Comparison of ENCODE assay signal across 17 cellular contexts in the genomic region with DNA sequence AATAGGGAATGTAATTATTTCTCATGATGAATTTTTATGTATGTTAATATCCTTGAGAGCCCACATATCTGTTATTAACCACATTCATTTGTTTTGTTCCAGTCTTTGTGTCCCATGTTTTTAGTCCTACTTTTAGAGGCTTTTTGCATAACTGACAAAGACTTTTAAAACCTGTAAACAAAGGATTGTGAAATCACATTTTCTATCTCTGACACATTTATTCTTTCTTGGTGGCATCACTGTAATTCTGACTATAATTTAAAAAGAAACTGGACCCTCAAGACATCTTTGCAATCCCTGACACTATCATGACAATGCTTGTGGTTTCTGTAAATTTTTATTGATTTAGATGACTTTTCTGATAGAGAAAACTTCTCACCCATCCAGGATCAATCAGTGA.
"Had no signal": no experiment of that assay in that cellular context is flagged by ENCODE, and none has a peak within 500 bp of the region (broad histone marks: within the 10 kb centered on the region; RNA-seq: fewer than 3 reads in every experiment).

No MANE protein-coding gene starts in this region.

- DNase-seq: activated CD4-positive, alpha-beta T cell treated with anti-CD3 and anti-CD28 coated beads for 48 hours; activated naive CD4-positive, alpha-beta T cell treated with Interleukin-2 at 50 U/mL for 16 hours; central memory CD4-positive, alpha-beta T cell; effector memory CD4-positive, alpha-beta T cell; kidney; left ventricle myocardium inferior; occipital lobe; psoas muscle; stimulated activated CD4-positive, alpha-beta T cell treated with anti-CD3 and anti-CD28 coated beads, Interleukin-4, amount 100 ng/mL, for 1 hour; stimulated activated CD8-positive, alpha-beta memory T cell treated with anti-CD3 and anti-CD28 coated beads, Interleukin-4, amount 100 ng/mL, for 48 hours; stimulated activated naive CD8-positive, alpha-beta T cell treated with anti-CD3 and anti-CD28 coated beads, Interleukin-15, Interleukin-2, amounts not matched to agents 100 U/mL and 50 U/mL, for 24 hours; T1000; upper lobe of right lung had no signal

- H3K4me3 ChIP-seq: left ventricle myocardium inferior, psoas muscle, upper lobe of right lung had no signal

- H3K27me3 ChIP-seq: upper lobe of right lung had no signal

- H3K4me1 ChIP-seq: upper lobe of right lung had no signal

- H3K9me3 ChIP-seq: psoas muscle, upper lobe of right lung had no signal

- H3K27ac Mint-ChIP-seq: memory B cell; natural killer cell treated with Interleukin-12 subunit alpha and Interleukin-12 subunit beta and Interleukin-15 and Interleukin-18, amount 100 ng/mL, for 72 hours; WTC11 had no signal

- ATAC-seq: esophagus mucosa; natural killer cell treated with Interleukin-12 subunit alpha and Interleukin-12 subunit beta and Interleukin-15 and Interleukin-18, amount 100 ng/mL, for 72 hours; psoas muscle; stimulated activated naive CD8-positive, alpha-beta T cell treated with anti-CD3 and anti-CD28 coated beads, Interleukin-15, Interleukin-2, amounts not matched to agents 100 U/mL and 50 U/mL, for 24 hours; upper lobe of right lung; WTC11 had no signal

- H3K27ac ChIP-seq: left ventricle myocardium inferior, psoas muscle, upper lobe of right lung had no signal

- H3K36me3 Mint-ChIP-seq: memory B cell had no signal

- H3K36me3 ChIP-seq: left ventricle myocardium inferior, upper lobe of right lung had no signal
